14 cellular contexts compared by ENCODE assay signal in genomic region chr7:157018997-157019591, GRCh38. TPM values are rescaled to one million over a fixed set of nuclear protein-coding genes. Genes with fewer than 3 reads are reported as not detected.
DNase-seq lines count a peak whose midpoint lies in the region; ATAC-seq, FAIRE-seq and TF ChIP-seq lines count a peak whose summit lies in the region.
"Had no signal": no experiment of that assay in that cellular context is flagged by ENCODE, and none has a peak within 500 bp of the region (broad histone marks: within the 10 kb centered on the region; RNA-seq: fewer than 3 reads in every experiment).

No MANE protein-coding gene starts in this region.

- H3K79me2 ChIP-seq in HepG2 (ENCODE audit: insufficient read depth, low read length): no peaks in the 10 kb centered on the region
- H3K79me2 ChIP-seq in keratinocyte (ENCODE audit: control insufficient read depth, insufficient read depth, low read length): no peaks in the 10 kb centered on the region

- H3K27ac ChIP-seq in HepG2 (ENCODE audit: extremely low read length, insufficient read depth, low read length) (no peak overlapping the region), right lobe of liver (no peak overlapping the region), keratinocyte (ENCODE audit: control insufficient read depth, insufficient read depth, low read length) (no peak overlapping the region)
- H3K27ac ChIP-seq: cardiac muscle cell, gastroesophageal sphincter, GM23248 had no signal

- TF ChIP-seq EP300 in HepG2 (IDR thresholded peaks at IDR 0.05; ENCODE audit: low read depth in 2 of 2, low read length in 2 of 2) (no peak), HepG2 (CRISPR knock-in tag; IDR thresholded peaks at IDR 0.05; ENCODE audit: borderline replicate concordance) (no peak)

- TF ChIP-seq CTCF in HepG2 (CRISPR knock-in tag; IDR thresholded peaks at IDR 0.05): no peak
- TF ChIP-seq CTCF in right lobe of liver (IDR thresholded peaks at IDR 0.05): no peak
- no peak for TF ChIP-seq CTCF in keratinocyte (optimal IDR thresholded peaks at IDR 0.05 in 1 of 3, IDR thresholded peaks at IDR 0.05 in 1 of 3, conservative IDR thresholded peaks at IDR 0.05 in 1 of 3; ENCODE audit: extremely low read depth in 1 of 3, insufficient read depth in 2 of 3, low read length in 3 of 3)

- H3K27me3 ChIP-seq in HepG2 (ENCODE audit: control insufficient read depth in 1 of 2, insufficient read depth in 2 of 2, low read length in 2 of 2): peaks cover 23 to 94% of the 10 kb centered on the region in 2 experiments
- H3K27me3 ChIP-seq in right lobe of liver: peaks cover 8 to 48% of the 10 kb centered on the region in 2 donors
- H3K27me3 ChIP-seq in keratinocyte (ENCODE audit: control insufficient read depth, extremely low read depth, insufficient read depth, low read length): peaks cover 94% of the 10 kb centered on the region

- H3K4me1 Mint-ChIP-seq in activated T-cell treated with anti-CD3 and anti-CD28 coated beads, Interleukin-2, amount 50 U/mL, for 4 hours (ENCODE audit: low read depth): peaks cover 16% of the 10 kb centered on the region

- intact Hi-C loops in HepG2 (cut with micrococcal nuclease; ENCODE audit: unreplicated experiment) (loop anchor here (10.0 kb wide), 1 partner anchor 116 kb away; the partner anchor contains the start of gene UBE3C), right lobe of liver (cut with DNase I) (no loop called here)

- no peaks in the 10 kb centered on the region for H3K36me3 Mint-ChIP-seq in activated T-cell treated with anti-CD3 and anti-CD28 coated beads, Interleukin-2, amount 50 U/mL, for 4 hours (ENCODE audit: insufficient read depth)

- POLR2A ChIA-PET in HepG2 (lab: Yijun Ruan, JAX): no interaction called here

- dilution Hi-C loops in keratinocyte (cut with MboI; ENCODE audit: extremely low pct_ligation_motif_present, low sequenced_read_pairs): no loop called here

- no peaks in the 10 kb centered on the region for H3K36me3 ChIP-seq in HepG2 (replicated peaks in 1 of 2; ENCODE audit: control insufficient read depth in 1 of 2, insufficient read depth in 2 of 2, low read length in 2 of 2)
- H3K36me3 ChIP-seq in right lobe of liver: no peaks in the 10 kb centered on the region
- no peaks in the 10 kb centered on the region for H3K36me3 ChIP-seq in keratinocyte (ENCODE audit: control insufficient read depth in 2 of 2, extremely low read depth in 1 of 2, insufficient read depth in 2 of 2, low read length in 2 of 2)
- H3K36me3 ChIP-seq: cardiac muscle cell, gastroesophageal sphincter had no signal

- H3K4me3 Mint-ChIP-seq in activated T-cell treated with anti-CD3 and anti-CD28 coated beads, Interleukin-2, amount 50 U/mL, for 4 hours: peak overlapping the region; percentile 49

- H3K4me2 ChIP-seq in HepG2 (ENCODE audit: low read depth, low read length) (peak overlapping the region; percentile 51), keratinocyte (ENCODE audit: control insufficient read depth, extremely low read depth, insufficient read depth, low read depth, low read length) (peak overlapping the region; percentile 49)

- BruUV-seq in HepG2 (replicated peaks; lab: Mats Ljungman, UMichigan): no TSS peak

- H3K4me1 ChIP-seq in HepG2 (ENCODE audit: insufficient read depth, low read length) (peaks cover 49% of the 10 kb centered on the region), right lobe of liver (peaks cover 0 to 13% (median 2%) of the 10 kb centered on the region in 4 donors), keratinocyte (ENCODE audit: control insufficient read depth, extremely low read depth, insufficient read depth, low read length) (peaks cover 9% of the 10 kb centered on the region)

- no peak for TF ChIP-seq RAD21 in HepG2 (CRISPR knock-in tag; IDR thresholded peaks at IDR 0.05)

- WGBS in HepG2 (ENCODE audit: low lambda C conversion rate): 19% methylated on average over 12 of the region's 45 CpGs
- WGBS in right lobe of liver (ENCODE audit: insufficient coverage, low coverage, low lambda C conversion rate, missing lambda C conversion rate): 4% methylated on average over 5 of the region's 45 CpGs

- no peaks in the 10 kb centered on the region for H3K9me1 ChIP-seq in keratinocyte (ENCODE audit: control insufficient read depth, extremely low read depth, insufficient read depth, low read length)

- DNase-seq in HepG2 (ENCODE audit: low spot score) (no peak), right lobe of liver (no peak), keratinocyte (ENCODE audit: low read depth, low spot score) (no peak), ecto neural progenitor cell (ENCODE audit: low spot score) (no peak), DMS79 treated with DMSO at 0.1 percent for 48 hours (lab: John Stamatoyannopoulos, UW) (no peak), HPDE6-E6E7 (ENCODE audit: extremely low spot score) (no peak), NCI-H446 (lab: John Stamatoyannopoulos, UW) (no peak)
- no peak for DNase-seq in activated T-cell treated with anti-CD3 and anti-CD28 coated beads, Interleukin-2, amount 50 U/mL, for 4 hours
- DNase-seq: NCI-H1436 treated with DMSO at 0.1 percent for 48 hours; Right ventricle myocardium superior; stimulated activated CD4-positive, alpha-beta T cell treated with anti-CD3 and anti-CD28 coated beads, Interleukin-2, amount 100 ng/mL, for 24 hours had no signal

- H3K9ac ChIP-seq in HepG2 (ENCODE audit: insufficient read depth, low read depth, low read length) (no peak overlapping the region), keratinocyte (ENCODE audit: control insufficient read depth, extremely low read depth, insufficient read depth, low read length) (no peak overlapping the region)
- H3K9ac ChIP-seq: GM23248 had no signal

- H4K20me1 ChIP-seq in HepG2 (ENCODE audit: insufficient read depth, low read length): peaks cover 8% of the 10 kb centered on the region; the same call in 1 of the 2 replicates
- H4K20me1 ChIP-seq in keratinocyte (ENCODE audit: control insufficient read depth, extremely low read depth, insufficient read depth, low read length): no peaks in the 10 kb centered on the region

- ATAC-seq in HepG2: no peak
- ATAC-seq in right lobe of liver: no peak
- no peak for ATAC-seq in activated T-cell treated with anti-CD3 and anti-CD28 coated beads, Interleukin-2, amount 50 U/mL, for 4 hours
- ATAC-seq: gastroesophageal sphincter had no signal

- H3K9me3 Mint-ChIP-seq in activated T-cell treated with anti-CD3 and anti-CD28 coated beads, Interleukin-2, amount 50 U/mL, for 4 hours: no peaks in the 10 kb centered on the region

- CTCF ChIA-PET in HepG2 (lab: Yijun Ruan, JAX; ENCODE audit: low intra/inter-chr PET ratio, low total read pairs): no interaction called here

- FAIRE-seq in HepG2 (lab: Jason Lieb, UNC) (no peak), keratinocyte (lab: Jason Lieb, UNC) (no peak)

- no peak overlapping the region for H2AFZ ChIP-seq in HepG2 (ENCODE audit: low read length)
- peak overlapping the region; percentile 37 for H2AFZ ChIP-seq in keratinocyte (ENCODE audit: control insufficient read depth, low read length)
- H2AFZ ChIP-seq: GM23248 had no signal

- in situ Hi-C loops in HepG2 (cut with HindIII; ENCODE audit: extremely low pct_ligation_motif_present, low pct_unique_long_range_greater_than_20kb): no loop called here

- peaks cover 77% of the 10 kb centered on the region for H3K27me3 Mint-ChIP-seq in activated T-cell treated with anti-CD3 and anti-CD28 coated beads, Interleukin-2, amount 50 U/mL, for 4 hours (ENCODE audit: low read depth)

- no peaks in the 10 kb centered on the region for H3K9me3 ChIP-seq in HepG2 (ENCODE audit: low read length)
- H3K9me3 ChIP-seq in right lobe of liver: no peaks in the 10 kb centered on the region
- H3K9me3 ChIP-seq in keratinocyte (ENCODE audit: control insufficient read depth, low read depth, low read length): no peaks in the 10 kb centered on the region
- H3K9me3 ChIP-seq: gastroesophageal sphincter had no signal

- TF ChIP-seq POLR2A in HepG2 (IDR thresholded peaks at IDR 0.05; ENCODE audit: insufficient read depth in 1 of 2, low read depth in 2 of 2, low read length in 2 of 2) (no peak), right lobe of liver (IDR thresholded peaks at IDR 0.05) (no peak)

- H3K4me3 ChIP-seq in HepG2 (replicated peaks in 1 of 3; ENCODE audit: insufficient read depth in 1 of 3, low read depth in 2 of 3, low read length in 3 of 3): peak overlapping the region; percentile 7 to 39 (median 14); a peak in 3 of 6 replicates
- H3K4me3 ChIP-seq in right lobe of liver: no peak overlapping the region
- peak overlapping the region in 1 of 3 experiments; percentile 18 for H3K4me3 ChIP-seq in keratinocyte (ENCODE audit: control insufficient read depth in 2 of 3, extremely low read depth in 1 of 3, insufficient read depth in 2 of 3, low read depth in 1 of 3, low read length in 3 of 3)
- H3K4me3 ChIP-seq: cardiac muscle cell, gastroesophageal sphincter, GM23248 had no signal

RNA-seq across cellular contexts. Expression of gene MNX1, which starts 8.6 kb away (rescaled TPM):
- 3.6 and 6.1 TPM in 2 replicates for total RNA-seq in HepG2 (2016; rRNA removed; fragmentation: Illumina TruSeq; extraction: Trizol)
- total RNA-seq in HepG2 (2016; cell fraction: cytosol; rRNA removed; fragmentation: Illumina TruSeq; extraction: Trizol; ENCODE audit: low read depth): 2.4 and 2.5 TPM in 2 replicates
- total RNA-seq in HepG2 (2016; cell fraction: insoluble cytoplasmic fraction; rRNA removed; fragmentation: Illumina TruSeq; extraction: Trizol): 3.4 and 9.7 TPM in 2 replicates
- total RNA-seq in HepG2 (2016; cell fraction: membrane; rRNA removed; fragmentation: Illumina TruSeq; extraction: Trizol): 4.5 and 5.6 TPM in 2 replicates
- total RNA-seq in HepG2 (2016; cell fraction: nucleus; rRNA removed; fragmentation: Illumina TruSeq; extraction: Trizol): 6.7 and 7.4 TPM in 2 replicates
- polyA plus RNA-seq in HepG2 (2011; rRNA removed): 0.91 and 0.94 TPM in 2 replicates
- polyA plus RNA-seq in HepG2 (2011; cell fraction: cytosol; rRNA removed): 0.37 and 1.0 TPM in 2 replicates
- polyA plus RNA-seq in HepG2 (2011; cell fraction: nucleus; rRNA removed): 3.8 and 4.5 TPM in 2 replicates
- polyA plus RNA-seq in HepG2 (2012): 1.7 and 2.4 TPM in 2 replicates
- 2.2 and 3.2 TPM in 2 replicates for polyA plus RNA-seq in HepG2 (2016; cell fraction: cytosol; fragmentation: Illumina TruSeq; extraction: Trizol; ENCODE audit: low read depth)
- polyA plus RNA-seq in HepG2 (2016; cell fraction: insoluble cytoplasmic fraction; fragmentation: Illumina TruSeq; extraction: Trizol; ENCODE audit: low read depth): 6.3 and 6.7 TPM in 2 replicates
- polyA plus RNA-seq in HepG2 (2016; cell fraction: membrane; fragmentation: Illumina TruSeq; extraction: Trizol; ENCODE audit: low read depth): 4.5 and 4.8 TPM in 2 replicates
- polyA plus RNA-seq in HepG2 (2016; cell fraction: nucleus; fragmentation: Illumina TruSeq; extraction: Trizol; ENCODE audit: insufficient read depth, low read depth): 16.6 TPM in 2 replicates
- 0.98 and 1.5 TPM in 2 replicates for polyA minus RNA-seq in HepG2 (2011; rRNA and poly(A)+ RNA removed; ENCODE audit: low replicate concordance)
- 0.89 and 1.6 TPM in 2 replicates for polyA minus RNA-seq in HepG2 (2011; cell fraction: cytosol; rRNA and poly(A)+ RNA removed)
- polyA minus RNA-seq in HepG2 (2011; cell fraction: nucleus; rRNA and poly(A)+ RNA removed): 3.2 and 7.9 TPM in 2 replicates
- total RNA-seq in right lobe of liver: not detected
- not detected for total RNA-seq in activated T-cell treated with anti-CD3 and anti-CD28 coated beads, Interleukin-2, amount 50 U/mL, for 4 hours
- polyA plus RNA-seq in keratinocyte: 0.02 TPM in 1 of 3 replicates, not detected in the others
- polyA plus RNA-seq in keratinocyte (2011; ENCODE audit: low read depth): not detected
- not detected in 2 replicates for polyA plus RNA-seq in keratinocyte (2011; cell fraction: cytosol; rRNA removed)
- not detected in 2 replicates for polyA plus RNA-seq in keratinocyte (2011; cell fraction: nucleus; rRNA removed)
- polyA plus RNA-seq in keratinocyte (2012; ENCODE audit: low replicate concordance): 0.10 and 0.11 TPM in 2 replicates
- polyA minus RNA-seq in keratinocyte: 0.10 TPM in 1 of 3 replicates, not detected in the others
- not detected for polyA minus RNA-seq in keratinocyte (2011; cell fraction: cytosol; rRNA and poly(A)+ RNA removed)
- polyA minus RNA-seq in keratinocyte (2011; cell fraction: nucleus; rRNA and poly(A)+ RNA removed): not detected in 2 replicates
- total RNA-seq: gastroesophageal sphincter, GM23248, Right ventricle myocardium superior had no signal
- polyA plus RNA-seq: GM23248 had no signal

Comparison
In these comparisons a context has a peak if more than half of its experiments do, and no peak if none do; other contexts are left out.
1. H3K4me3 ChIP-seq: peak in HepG2 (3 of 3); none in right lobe of liver (0 of 3).